Comparison of ENCODE assay signal across 9 cellular contexts in the genomic region with DNA sequence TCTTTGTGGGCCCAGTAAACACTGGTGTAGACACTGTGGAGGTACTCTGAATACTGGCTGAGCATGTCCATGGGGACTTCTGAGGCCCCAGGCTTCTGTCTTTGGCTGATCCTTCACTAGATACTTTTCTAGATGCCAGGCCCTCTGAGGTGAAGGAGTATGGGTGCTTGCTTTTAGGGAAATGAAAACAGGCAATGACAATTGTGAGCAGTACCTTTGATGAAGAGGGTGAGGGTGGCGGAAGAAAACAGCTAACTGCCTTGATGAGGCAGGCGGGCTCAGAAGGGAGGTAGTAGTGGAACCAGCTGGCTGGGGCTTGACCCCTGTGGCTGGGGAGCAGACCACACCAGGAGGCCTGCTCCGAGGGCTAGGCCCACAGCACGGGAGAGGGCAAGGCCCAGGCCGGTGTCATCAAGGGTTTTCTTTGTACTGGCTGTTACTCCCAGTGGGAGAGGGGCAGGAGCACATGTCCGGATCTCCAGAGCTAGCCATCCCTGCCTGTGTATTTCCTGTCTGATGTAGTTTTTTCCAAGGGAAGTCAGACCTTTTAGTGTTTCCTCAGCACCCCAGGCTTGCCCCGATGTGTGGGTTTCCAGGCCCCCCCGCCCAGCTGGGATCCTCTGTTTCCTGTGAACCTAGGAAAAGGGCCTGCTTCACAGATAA. TPM values are rescaled to one million over a fixed set of nuclear protein-coding genes. Genes with fewer than 3 reads are reported as not detected.
DNase-seq lines count a peak whose midpoint lies in the region; ATAC-seq lines count a peak whose summit lies in the region.
"Had no signal": no experiment of that assay in that cellular context is flagged by ENCODE, and none has a peak within 500 bp of the region (broad histone marks: within the 10 kb centered on the region; RNA-seq: fewer than 3 reads in every experiment).

No MANE protein-coding gene starts in this region.

- ATAC-seq in HG03280 (IDR thresholded peaks at IDR 0.05; ENCODE audit: unreplicated experiment) (no peak), GM21360 (IDR thresholded peaks at IDR 0.05; ENCODE audit: unreplicated experiment) (no peak), HG03521 (IDR thresholded peaks at IDR 0.05; ENCODE audit: unreplicated experiment) (no peak)

- peaks cover 14 to 41% of the 10 kb centered on the region in 2 donors for H3K4me1 ChIP-seq in mucosa of rectum (ENCODE audit: control insufficient read depth in 2 of 2, insufficient read depth in 2 of 2, low read length in 2 of 2)

- peak overlapping the region in 1 of 2 donors; percentile 26 for H3K4me3 ChIP-seq in mucosa of rectum (ENCODE audit: low read length in 2 of 2)

- peak; percentile 39 for DNase-seq in stimulated activated CD4-positive, alpha-beta T cell treated with anti-CD3 and anti-CD28 coated beads, Interleukin-15, amount 100 ng/mL, for 24 hours
- DNase-seq in stimulated activated CD4-positive, alpha-beta T cell treated with anti-CD3 and anti-CD28 coated beads, Interleukin-12 subunit alpha, Interleukin-12 subunit beta, amount 100 ng/mL, for 4 hours, result no peak
- DNase-seq in dermis blood vessel endothelial cell, result peak; percentile 92
- no peak for DNase-seq in LoVo (ENCODE audit: low spot score)
- DNase-seq: Caco-2 had no signal

- peak overlapping the region; percentile 14 to 52 for H3K27ac ChIP-seq in mucosa of rectum (ENCODE audit: low read depth in 2 of 2, low read length in 2 of 2)

- no peaks in the 10 kb centered on the region for H3K9me3 ChIP-seq in mucosa of rectum (ENCODE audit: control insufficient read depth in 2 of 2, low read length in 2 of 2)
- H3K9me3 ChIP-seq: Caco-2 had no signal

- H3K27me3 ChIP-seq in mucosa of rectum (ENCODE audit: control insufficient read depth in 2 of 2, insufficient read depth in 2 of 2, low read length in 2 of 2), result no peaks in the 10 kb centered on the region

- no peak overlapping the region for H3K9ac ChIP-seq in mucosa of rectum (ENCODE audit: low read depth in 1 of 2, low read length in 2 of 2)

- H3K36me3 ChIP-seq in mucosa of rectum (ENCODE audit: control insufficient read depth in 2 of 2, insufficient read depth in 2 of 2, low read length in 2 of 2), result no peaks in the 10 kb centered on the region

RNA-seq across cellular contexts. Expression of gene PLCG1, which starts 3.9 kb away (rescaled TPM):
- 188 TPM in 2 replicates for total RNA-seq in dermis blood vessel endothelial cell

Comparison
In these comparisons a context has a peak if more than half of its experiments do, and no peak if none do; other contexts are left out.
1. DNase-seq: peak in stimulated activated CD4-positive, alpha-beta T cell treated with anti-CD3 and anti-CD28 coated beads, Interleukin-15, amount 100 ng/mL, for 24 hours (single experiment) and dermis blood vessel endothelial cell (single experiment); none in stimulated activated CD4-positive, alpha-beta T cell treated with anti-CD3 and anti-CD28 coated beads, Interleukin-12 subunit alpha, Interleukin-12 subunit beta, amount 100 ng/mL, for 4 hours (single experiment) and LoVo (single experiment).